10 cellular contexts compared by ENCODE assay signal in genomic region chr1:1355376-1355775, GRCh38. TPM values are rescaled to one million over a fixed set of nuclear protein-coding genes. Genes with fewer than 3 reads are reported as not detected.
DNase-seq lines count a peak whose midpoint lies in the region; ATAC-seq, FAIRE-seq and TF ChIP-seq lines count a peak whose summit lies in the region.
"Had no signal": no experiment of that assay in that cellular context is flagged by ENCODE, and none has a peak within 500 bp of the region (broad histone marks: within the 10 kb centered on the region; RNA-seq: fewer than 3 reads in every experiment).

No MANE protein-coding gene starts in this region.

- peaks cover 3% of the 10 kb centered on the region; the same call in 1 of the 2 replicates for H3K27me3 ChIP-seq in iPS DF 6.9 (ENCODE audit: control insufficient read depth, insufficient read depth, low read length)
- H3K27me3 ChIP-seq in thoracic aorta (replicated peaks; ENCODE audit: insufficient read depth): no peaks in the 10 kb centered on the region

- DNase-seq in activated CD4-positive, alpha-beta T cell treated with anti-CD3 and anti-CD28 coated beads for 48 hours: peak; percentile 43
- no peak for DNase-seq in activated CD4-positive, alpha-beta T cell treated with anti-CD3 and anti-CD28 coated beads, Interleukin-2, amount 50 U/mL, for 1 hour
- DNase-seq in activated naive CD8-positive, alpha-beta T cell treated with anti-CD3 and anti-CD28 coated beads for 36 hours: peak; percentile 39
- DNase-seq in iPS DF 6.9 (ENCODE audit: low read depth, low spot score) (no peak), thoracic aorta (ENCODE audit: low spot score) (no peak), RCC 7860 (ENCODE audit: low spot score) (no peak)

- no peaks in the 10 kb centered on the region for H3K9me3 Mint-ChIP-seq in activated naive CD8-positive, alpha-beta T cell treated with anti-CD3 and anti-CD28 coated beads for 36 hours
- H3K9me3 Mint-ChIP-seq: CD8-positive, alpha-beta memory T cell; dendritic cell treated with granulocyte-macrophage colony-stimulating factor and Interleukin-4, amounts not matched to agents 40 ng/mL and 50 ng/mL, for 4 days had no signal

- H3K4me1 Mint-ChIP-seq in activated naive CD8-positive, alpha-beta T cell treated with anti-CD3 and anti-CD28 coated beads for 36 hours: peaks cover 14% of the 10 kb centered on the region

- H3K9me3 ChIP-seq in iPS DF 6.9 (ENCODE audit: control insufficient read depth, insufficient read depth, low read length) (no peaks in the 10 kb centered on the region), thoracic aorta (no peaks in the 10 kb centered on the region)

- no peak overlapping the region for H3K4me3 Mint-ChIP-seq in activated naive CD8-positive, alpha-beta T cell treated with anti-CD3 and anti-CD28 coated beads for 36 hours
- H3K4me3 Mint-ChIP-seq: dendritic cell treated with granulocyte-macrophage colony-stimulating factor and Interleukin-4, amounts not matched to agents 40 ng/mL and 50 ng/mL, for 4 days had no signal

- no peak for FAIRE-seq in RCC 7860 (lab: Jason Lieb, UNC)

- peaks cover 19% of the 10 kb centered on the region for H3K27me3 Mint-ChIP-seq in activated naive CD8-positive, alpha-beta T cell treated with anti-CD3 and anti-CD28 coated beads for 36 hours

- no peak overlapping the region for H3K27ac ChIP-seq in iPS DF 6.9 (ENCODE audit: low read length)
- H3K27ac ChIP-seq in thoracic aorta: peak overlapping the region; percentile 22 to 99

- H3K36me3 ChIP-seq in iPS DF 6.9 (ENCODE audit: control insufficient read depth, insufficient read depth, low read length) (peaks cover 4% of the 10 kb centered on the region; the same call in 1 of the 2 replicates), thoracic aorta (peaks cover 12% of the 10 kb centered on the region)

- peaks cover 26% of the 10 kb centered on the region for H3K4me1 ChIP-seq in iPS DF 6.9 (ENCODE audit: control insufficient read depth, insufficient read depth, low read length)
- H3K4me1 ChIP-seq in thoracic aorta (ENCODE audit: control insufficient read depth in 1 of 2, low read depth in 2 of 2): peaks cover 31 to 68% of the 10 kb centered on the region in 2 donors

- H3K4me3 ChIP-seq in iPS DF 6.9 (ENCODE audit: low read length) (peak overlapping the region; percentile 22; the same call in 1 of the 2 replicates), thoracic aorta (peak overlapping the region; percentile 87)

- ATAC-seq in thoracic aorta (ENCODE audit: insufficient number of reproducible peaks, low FRiP score, low read depth) (no peak), HG02870 (IDR thresholded peaks at IDR 0.05; ENCODE audit: unreplicated experiment) (no peak), GM21717 (IDR thresholded peaks at IDR 0.05; ENCODE audit: unreplicated experiment) (no peak)

- no peak for TF ChIP-seq CTCF in thoracic aorta (IDR thresholded peaks at IDR 0.05)

- H3K36me3 Mint-ChIP-seq in activated naive CD8-positive, alpha-beta T cell treated with anti-CD3 and anti-CD28 coated beads for 36 hours: no peaks in the 10 kb centered on the region
- H3K36me3 Mint-ChIP-seq: CD8-positive, alpha-beta memory T cell had no signal

- no CpG with 5 or more reads among the region's 57 CpGs for WGBS in iPS DF 6.9 (ENCODE audit: insufficient coverage, insufficient read length)

- H3K27ac Mint-ChIP-seq in activated naive CD8-positive, alpha-beta T cell treated with anti-CD3 and anti-CD28 coated beads for 36 hours: no peak overlapping the region
- H3K27ac Mint-ChIP-seq: CD8-positive, alpha-beta memory T cell; dendritic cell treated with granulocyte-macrophage colony-stimulating factor and Interleukin-4, amounts not matched to agents 40 ng/mL and 50 ng/mL, for 4 days had no signal

RNA-seq across cellular contexts. Expression of gene MXRA8, which starts 3.0 kb away (rescaled TPM):
- under 1 TPM; 0.50 to 0.97 TPM for total RNA-seq in activated naive CD8-positive, alpha-beta T cell treated with anti-CD3 and anti-CD28 coated beads for 36 hours
- total RNA-seq in thoracic aorta: 100 to 1,000 TPM; 239 to 326 TPM

RNA-seq across cellular contexts. Expression of gene DVL1, which starts 6.2 kb away (rescaled TPM):
- total RNA-seq in activated naive CD8-positive, alpha-beta T cell treated with anti-CD3 and anti-CD28 coated beads for 36 hours: 10 to 100 TPM; 26.8 to 29.0 TPM
- total RNA-seq in thoracic aorta: 100 to 1,000 TPM in 1 of 2 donors, 10 to 100 TPM in 1; 66.2 to 101 TPM

RNA-seq across cellular contexts. Expression of gene AURKAIP1, which starts 19.6 kb away (rescaled TPM):
- 100 to 1,000 TPM; 143 to 144 TPM for total RNA-seq in activated naive CD8-positive, alpha-beta T cell treated with anti-CD3 and anti-CD28 coated beads for 36 hours
- 10 to 100 TPM; 43.5 to 94.5 TPM for total RNA-seq in thoracic aorta

RNA-seq across cellular contexts. Expression of gene TAS1R3, which starts 24.3 kb away (rescaled TPM):
- under 1 TPM; 0.06 to 0.20 TPM for total RNA-seq in activated naive CD8-positive, alpha-beta T cell treated with anti-CD3 and anti-CD28 coated beads for 36 hours
- under 1 TPM in 1 of 2 donors, not detected in 1; 0.14 TPM for total RNA-seq in thoracic aorta

RNA-seq across cellular contexts. Expression of gene CPTP, which starts 30.8 kb away (rescaled TPM):
- total RNA-seq in activated naive CD8-positive, alpha-beta T cell treated with anti-CD3 and anti-CD28 coated beads for 36 hours: 10 to 100 TPM; 12.2 to 13.7 TPM
- 10 to 100 TPM; 16.4 to 26.3 TPM for total RNA-seq in thoracic aorta

Comparison
In these comparisons a context has a peak if more than half of its experiments do, and no peak if none do; other contexts are left out.
1. DNase-seq: peak in activated CD4-positive, alpha-beta T cell treated with anti-CD3 and anti-CD28 coated beads for 48 hours (single experiment) and activated naive CD8-positive, alpha-beta T cell treated with anti-CD3 and anti-CD28 coated beads for 36 hours (single experiment); none in activated CD4-positive, alpha-beta T cell treated with anti-CD3 and anti-CD28 coated beads, Interleukin-2, amount 50 U/mL, for 1 hour (single experiment), iPS DF 6.9 (single experiment), thoracic aorta (single experiment) and RCC 7860 (single experiment).
2. RNA of gene MXRA8, which starts 3.0 kb away (total RNA-seq): 239 to 326 TPM in thoracic aorta; 0.50 to 0.97 TPM in activated naive CD8-positive, alpha-beta T cell treated with anti-CD3 and anti-CD28 coated beads for 36 hours; every median in the first group is over 100 times any median in the second.